2 cellular contexts compared by ENCODE assay signal in the genomic region with DNA sequence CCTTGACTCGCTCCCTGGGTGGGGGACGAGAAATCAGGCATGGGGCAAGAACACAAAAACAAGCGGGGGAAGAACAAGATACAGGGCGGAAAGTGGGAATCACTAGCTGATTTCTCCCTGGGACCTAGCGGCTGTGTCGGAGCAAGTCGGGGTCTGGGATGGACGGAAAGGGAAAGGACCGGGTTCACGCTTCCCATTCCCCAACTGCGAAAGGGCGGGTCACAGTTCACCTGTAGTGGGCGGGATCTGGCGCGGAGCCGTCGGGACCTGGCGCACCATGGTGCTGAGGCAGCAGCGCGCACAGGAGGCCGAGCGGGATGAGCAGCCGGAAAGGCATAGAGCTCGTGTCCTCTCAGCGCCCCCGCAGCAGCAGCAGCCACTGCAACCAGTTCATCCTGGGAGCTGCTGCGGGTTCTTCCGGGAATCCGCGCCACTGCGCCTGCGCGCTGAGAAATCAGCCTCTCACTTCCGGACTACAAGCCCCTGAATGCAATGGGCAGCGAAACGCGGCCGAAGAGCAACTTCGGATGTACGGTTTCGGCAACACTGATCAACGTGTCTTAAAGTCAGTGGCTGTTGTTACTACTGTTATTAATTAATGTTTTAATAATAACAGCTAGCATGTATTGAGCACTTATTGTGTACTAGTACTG.
A peak's percentile ranks its signal among the peaks of the same experiment; 100 is the strongest.
TF ChIP-seq lines count a peak whose summit lies in the region.

A gene with protein sequence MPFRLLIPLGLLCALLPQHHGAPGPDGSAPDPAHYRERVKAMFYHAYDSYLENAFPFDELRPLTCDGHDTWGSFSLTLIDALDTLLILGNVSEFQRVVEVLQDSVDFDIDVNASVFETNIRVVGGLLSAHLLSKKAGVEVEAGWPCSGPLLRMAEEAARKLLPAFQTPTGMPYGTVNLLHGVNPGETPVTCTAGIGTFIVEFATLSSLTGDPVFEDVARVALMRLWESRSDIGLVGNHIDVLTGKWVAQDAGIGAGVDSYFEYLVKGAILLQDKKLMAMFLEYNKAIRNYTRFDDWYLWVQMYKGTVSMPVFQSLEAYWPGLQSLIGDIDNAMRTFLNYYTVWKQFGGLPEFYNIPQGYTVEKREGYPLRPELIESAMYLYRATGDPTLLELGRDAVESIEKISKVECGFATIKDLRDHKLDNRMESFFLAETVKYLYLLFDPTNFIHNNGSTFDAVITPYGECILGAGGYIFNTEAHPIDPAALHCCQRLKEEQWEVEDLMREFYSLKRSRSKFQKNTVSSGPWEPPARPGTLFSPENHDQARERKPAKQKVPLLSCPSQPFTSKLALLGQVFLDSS (minus strand): TSS at position 415 of the 653 bp plus-strand sequence. CDS start 78 bp downstream, at position 337.

TF ChIP-seq in IMR-90, 13 proteins besides CTCF, POLR2A, EP300 and RAD21:
- TF ChIP-seq BHLHE40 (IDR thresholded peaks at IDR 0.05; ENCODE audit: low read depth, low read length) (peak; percentile 17; the same call in 1 of the 2 replicates), CHD1 (IDR thresholded peaks at IDR 0.05; ENCODE audit: low read depth, low read length) (no peak), NFE2L2 (IDR thresholded peaks at IDR 0.05; ENCODE audit: low read depth, low read length) (no peak), RCOR1 (IDR thresholded peaks at IDR 0.05; ENCODE audit: insufficient replicate concordance, low read length) (peak; percentile 61), RFX5 (IDR thresholded peaks at IDR 0.05; ENCODE audit: low read depth, low read length) (no peak), CEBPB (IDR thresholded peaks at IDR 0.05; ENCODE audit: low read depth, low read length) (no peak), FOS (IDR thresholded peaks at IDR 0.05; ENCODE audit: low read depth, low read length) (no peak), SMC3 (IDR thresholded peaks at IDR 0.05; ENCODE audit: low read depth, low read length) (no peak), MAFK (IDR thresholded peaks at IDR 0.05; ENCODE audit: low read depth, low read length) (peak; percentile 53), MAZ (IDR thresholded peaks at IDR 0.05; ENCODE audit: borderline replicate concordance, low read depth, low read length) (no peak), MXI1 (IDR thresholded peaks at IDR 0.05; ENCODE audit: borderline replicate concordance, low read depth, low read length) (peak; percentile 68; the same call in 1 of the 2 replicates)
- TF ChIP-seq, protein P1, sequence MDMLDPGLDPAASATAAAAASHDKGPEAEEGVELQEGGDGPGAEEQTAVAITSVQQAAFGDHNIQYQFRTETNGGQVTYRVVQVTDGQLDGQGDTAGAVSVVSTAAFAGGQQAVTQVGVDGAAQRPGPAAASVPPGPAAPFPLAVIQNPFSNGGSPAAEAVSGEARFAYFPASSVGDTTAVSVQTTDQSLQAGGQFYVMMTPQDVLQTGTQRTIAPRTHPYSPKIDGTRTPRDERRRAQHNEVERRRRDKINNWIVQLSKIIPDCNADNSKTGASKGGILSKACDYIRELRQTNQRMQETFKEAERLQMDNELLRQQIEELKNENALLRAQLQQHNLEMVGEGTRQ (IDR thresholded peaks at IDR 0.05; ENCODE audit: low read depth, low read length): no peak
- TF ChIP-seq, protein P2, sequence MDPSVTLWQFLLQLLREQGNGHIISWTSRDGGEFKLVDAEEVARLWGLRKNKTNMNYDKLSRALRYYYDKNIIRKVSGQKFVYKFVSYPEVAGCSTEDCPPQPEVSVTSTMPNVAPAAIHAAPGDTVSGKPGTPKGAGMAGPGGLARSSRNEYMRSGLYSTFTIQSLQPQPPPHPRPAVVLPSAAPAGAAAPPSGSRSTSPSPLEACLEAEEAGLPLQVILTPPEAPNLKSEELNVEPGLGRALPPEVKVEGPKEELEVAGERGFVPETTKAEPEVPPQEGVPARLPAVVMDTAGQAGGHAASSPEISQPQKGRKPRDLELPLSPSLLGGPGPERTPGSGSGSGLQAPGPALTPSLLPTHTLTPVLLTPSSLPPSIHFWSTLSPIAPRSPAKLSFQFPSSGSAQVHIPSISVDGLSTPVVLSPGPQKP (IDR thresholded peaks at IDR 0.05; ENCODE audit: borderline replicate concordance, low read depth, low read length): no peak

TF ChIP-seq in endothelial cell of umbilical vein, 7 proteins besides CTCF, POLR2A, EP300 and RAD21:
- TF ChIP-seq POLR2AphosphoS5 (IDR thresholded peaks at IDR 0.05; ENCODE audit: insufficient read depth, low read depth, low read length) (peak; percentile 85), EZH2 (IDR thresholded peaks at IDR 0.05; ENCODE audit: borderline replicate concordance, low read depth, low read length, severe bottlenecking) (no peak)
TF ChIP-seq in endothelial cell of umbilical vein: peak in this region for 1.
